ENCODE assay signal across 8 cellular contexts in the genomic region with DNA sequence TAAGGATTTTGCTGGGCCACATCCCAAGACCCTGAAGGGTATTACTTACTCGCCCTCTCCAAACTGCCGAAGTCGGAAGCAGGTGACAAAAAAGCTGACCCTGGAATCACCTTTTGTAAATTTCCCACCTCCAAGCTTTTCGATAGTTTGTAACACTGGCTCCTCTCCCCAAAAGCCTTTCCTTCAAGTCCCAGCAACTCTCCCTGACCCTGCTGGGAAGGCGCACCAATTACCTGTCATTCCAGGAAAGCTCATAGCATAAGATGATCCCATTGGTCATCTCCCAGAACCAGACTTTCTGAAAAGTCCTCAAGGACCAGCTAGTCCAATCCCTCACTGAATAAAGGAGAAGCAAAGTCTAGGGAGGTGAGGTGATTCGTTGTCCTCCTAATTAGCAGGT. TPM values are rescaled to one million over a fixed set of nuclear protein-coding genes. Genes with fewer than 3 reads are reported as not detected.
DNase-seq lines count a peak whose midpoint lies in the region; ATAC-seq and TF ChIP-seq lines count a peak whose summit lies in the region.
"Not testable (repeated sequence)": the region's sequence is repeated elsewhere in the genome, so short reads cannot be mapped to it uniquely, and the experiment has no call there.

No MANE protein-coding gene starts in this region.

- not testable (repeated sequence) for H2BK5ac ChIP-seq in IMR-90 (ENCODE audit: low read depth, low read length, poor library complexity, severe bottlenecking)

- H3K4me3 Mint-ChIP-seq in CD4-positive, alpha-beta memory T cell: peak overlapping the region; percentile 23 to 99 (median 98)
- H3K4me3 Mint-ChIP-seq in activated CD8-positive, alpha-beta memory T cell treated with anti-CD3 and anti-CD28 coated beads, Interleukin-2, amount 10 ng/mL, durations not matched to agents 7 days and 5 days: peak overlapping the region; percentile 98
- peak overlapping the region; percentile 98 for H3K4me3 Mint-ChIP-seq in nephron progenitor cell

- H3K4me3 ChIP-seq in CD4-positive, alpha-beta memory T cell (ENCODE audit: low read length in 2 of 2): peak overlapping the region in 1 of 2 donors; percentile 97
- not testable (repeated sequence) for H3K4me3 ChIP-seq in IMR-90 (ENCODE audit: insufficient read depth, low read depth, low read length)
- H3K4me3 ChIP-seq in OCI-LY3 (ENCODE audit: low read length) (peak overlapping the region; percentile 79), coronary artery (peak overlapping the region; percentile 86), iPS-15b (ENCODE audit: low read depth, low read length) (peak overlapping the region; percentile 57), stomach smooth muscle (ENCODE audit: low read length in 2 of 2) (peak overlapping the region; percentile 81 to 96)

- TF ChIP-seq CTCF in IMR-90 (conservative IDR thresholded peaks at IDR 0.05; ENCODE audit: low read depth, low read length); OCI-LY3 (IDR thresholded peaks at IDR 0.05; ENCODE audit: low read depth, low read length); coronary artery (IDR thresholded peaks at IDR 0.05); nephron progenitor cell (IDR thresholded peaks at IDR 0.05): not testable (repeated sequence)

- not testable (repeated sequence) for H2AK5ac ChIP-seq in IMR-90 (ENCODE audit: low read depth, low read length)

- H3K4me1 Mint-ChIP-seq in CD4-positive, alpha-beta memory T cell: peaks cover 11 to 31% (median 18%) of the 10 kb centered on the region in 4 donors
- H3K4me1 Mint-ChIP-seq in activated CD8-positive, alpha-beta memory T cell treated with anti-CD3 and anti-CD28 coated beads, Interleukin-2, amount 10 ng/mL, durations not matched to agents 7 days and 5 days: peaks cover 38% of the 10 kb centered on the region
- peaks cover 38% of the 10 kb centered on the region for H3K4me1 Mint-ChIP-seq in nephron progenitor cell

- not testable (repeated sequence) for H2AFZ ChIP-seq in IMR-90 (replicated peaks; ENCODE audit: low read length, poor library complexity); OCI-LY3 (ENCODE audit: low read depth, low read length)

- H3K4ac ChIP-seq in IMR-90 (ENCODE audit: low read depth, low read length): not testable (repeated sequence)

- CTCF ChIA-PET in CD4-positive, alpha-beta memory T cell (lab: Charles Lee; ENCODE audit: partially characterized antibody): interaction anchor here (0.6 kb wide), 1 partner anchor 1334 kb away, joined by 3 read pairs; no protein-coding TSS in a partner anchor
- CTCF ChIA-PET in IMR-90 (lab: Yijun Ruan, JAX): not testable (repeated sequence)
- CTCF ChIA-PET in activated CD8-positive, alpha-beta memory T cell treated with anti-CD3 and anti-CD28 coated beads, Interleukin-2, amount 10 ng/mL, durations not matched to agents 7 days and 5 days (lab: Charles Lee): interaction anchor here (1.0 to 1.8 kb wide), 2 partner anchors 226 to 277 kb away, joined by 3 to 5 read pairs; no protein-coding TSS in a partner anchor

- not testable (repeated sequence) for TF ChIP-seq RAD21 in IMR-90 (IDR thresholded peaks at IDR 0.05; ENCODE audit: low read length)

- not testable (repeated sequence) for H4K20me1 ChIP-seq in IMR-90 (ENCODE audit: insufficient read depth, low read length); OCI-LY3 (ENCODE audit: insufficient read depth, low read length)

- peak overlapping the region in 4 of 7 donors; percentile 6 to 98 (median 94) for H3K27ac Mint-ChIP-seq in CD4-positive, alpha-beta memory T cell
- H3K27ac Mint-ChIP-seq in activated CD8-positive, alpha-beta memory T cell treated with anti-CD3 and anti-CD28 coated beads, Interleukin-2, amount 10 ng/mL, durations not matched to agents 7 days and 5 days: peak overlapping the region; percentile 96
- H3K27ac Mint-ChIP-seq in nephron progenitor cell: not testable (repeated sequence)

- not testable (repeated sequence) for H2BK15ac ChIP-seq in IMR-90 (ENCODE audit: low read depth, low read length)

- not testable (repeated sequence) for H3K36me3 Mint-ChIP-seq in CD4-positive, alpha-beta memory T cell
- H3K36me3 Mint-ChIP-seq in activated CD8-positive, alpha-beta memory T cell treated with anti-CD3 and anti-CD28 coated beads, Interleukin-2, amount 10 ng/mL, durations not matched to agents 7 days and 5 days: peaks cover 12% of the 10 kb centered on the region
- H3K36me3 Mint-ChIP-seq in nephron progenitor cell (ENCODE audit: low read depth): peaks cover 15% of the 10 kb centered on the region

- H2AK9ac ChIP-seq in IMR-90 (replicated peaks; ENCODE audit: low read depth, low read length, poor library complexity): not testable (repeated sequence)

- dilution Hi-C loops in IMR-90 (cut with HindIII; ENCODE audit: low sequenced_read_pairs, unreplicated experiment): not testable (repeated sequence)

- 33% methylated on average over 1 of the region's 6 CpGs; no CpG with 5 or more reads in 1 of the 2 experiments for WGBS in IMR-90 (ENCODE audit: extremely low coverage in 2 of 2, insufficient read length in 1 of 2), 2 experiments

- H3K4me2 ChIP-seq in IMR-90 (ENCODE audit: low read depth, low read length) (peak overlapping the region; percentile 62; the same call in 1 of the 2 replicates), OCI-LY3 (ENCODE audit: low read length) (peak overlapping the region; percentile 72)

- not testable (repeated sequence) for H4K91ac ChIP-seq in IMR-90 (ENCODE audit: insufficient read depth, low read depth, low read length)

- not testable (repeated sequence) for H3K36me3 ChIP-seq in CD4-positive, alpha-beta memory T cell (ENCODE audit: insufficient read depth, low read length); IMR-90 (ENCODE audit: control insufficient read depth, insufficient read depth, low read length); OCI-LY3 (replicated peaks; ENCODE audit: low read depth, low read length); iPS-15b (ENCODE audit: control insufficient read depth, insufficient read depth, low read length); stomach smooth muscle (ENCODE audit: control insufficient read depth in 2 of 2, insufficient read depth in 2 of 2, low read length in 2 of 2)

- not testable (repeated sequence) for H4K8ac ChIP-seq in IMR-90 (ENCODE audit: low read depth in 2 of 2, low read length in 2 of 2)

- intact Hi-C loops in CD4-positive, alpha-beta memory T cell (cut with micrococcal nuclease): loop anchor here (2.0 to 10.0 kb wide), 3 partner anchors 254 to 1602 kb away; a partner anchor contains a TSS
- intact Hi-C loops in IMR-90 (cut with micrococcal nuclease): not testable (repeated sequence)

- POLR2A ChIA-PET in CD4-positive, alpha-beta memory T cell (lab: Charles Lee; ENCODE audit: partially characterized antibody); IMR-90 (lab: Charles Lee; ENCODE audit: unreplicated experiment): not testable (repeated sequence)

- H3K27me3 Mint-ChIP-seq in CD4-positive, alpha-beta memory T cell; activated CD8-positive, alpha-beta memory T cell treated with anti-CD3 and anti-CD28 coated beads, Interleukin-2, amount 10 ng/mL, durations not matched to agents 7 days and 5 days; nephron progenitor cell (ENCODE audit: low read depth, poor library complexity): not testable (repeated sequence)

- H2BK20ac ChIP-seq in IMR-90 (ENCODE audit: low read depth, low read length): not testable (repeated sequence)

- H3K4me1 ChIP-seq in CD4-positive, alpha-beta memory T cell (ENCODE audit: insufficient read depth, low read length): peaks cover 12% of the 10 kb centered on the region
- H3K4me1 ChIP-seq in IMR-90 (ENCODE audit: control insufficient read depth, insufficient read depth, low read length); OCI-LY3 (ENCODE audit: low read length); iPS-15b (ENCODE audit: control insufficient read depth, insufficient read depth, low read length); stomach smooth muscle (ENCODE audit: control insufficient read depth, insufficient read depth, low read length): not testable (repeated sequence)

- H3K23ac ChIP-seq in IMR-90 (ENCODE audit: low read depth, low read length): not testable (repeated sequence)

- not testable (repeated sequence) for H3K27me3 ChIP-seq in CD4-positive, alpha-beta memory T cell (ENCODE audit: insufficient read depth, low read length); IMR-90 (ENCODE audit: control insufficient read depth, insufficient read depth, low read length); OCI-LY3 (ENCODE audit: low read depth, low read length); iPS-15b (ENCODE audit: control insufficient read depth, insufficient read depth, low read length); stomach smooth muscle (ENCODE audit: control insufficient read depth in 1 of 2, insufficient read depth in 2 of 2, low read length in 2 of 2)

- H3K79me2 ChIP-seq in OCI-LY3 (ENCODE audit: low read length): peaks cover 36% of the 10 kb centered on the region

- not testable (repeated sequence) for BruUV-seq in IMR-90 (replicated peaks; lab: Mats Ljungman, UMichigan)

- in situ Hi-C loops in IMR-90 (cut with MboI; ENCODE audit: low sequenced_read_pairs): not testable (repeated sequence)

- not testable (repeated sequence) for H3K27ac ChIP-seq in CD4-positive, alpha-beta memory T cell (ENCODE audit: low read depth, low read length); IMR-90 (ENCODE audit: insufficient read depth, low read length); OCI-LY3 (ENCODE audit: low read length); coronary artery; stomach smooth muscle (ENCODE audit: low read length)

- H4K5ac ChIP-seq in IMR-90 (ENCODE audit: low read depth, low read length): not testable (repeated sequence)

- not testable (repeated sequence) for H3K9me3 ChIP-seq in CD4-positive, alpha-beta memory T cell (ENCODE audit: control insufficient read depth in 1 of 2, low read length in 2 of 2); IMR-90 (ENCODE audit: control insufficient read depth, insufficient read depth, low read length); OCI-LY3 (ENCODE audit: insufficient read depth, low read length); iPS-15b (ENCODE audit: control insufficient read depth, insufficient read depth, low read length); stomach smooth muscle (ENCODE audit: control insufficient read depth in 2 of 2, low read length in 2 of 2)

- not testable (repeated sequence) for H3K9me3 Mint-ChIP-seq in CD4-positive, alpha-beta memory T cell; activated CD8-positive, alpha-beta memory T cell treated with anti-CD3 and anti-CD28 coated beads, Interleukin-2, amount 10 ng/mL, durations not matched to agents 7 days and 5 days (ENCODE audit: low read depth); nephron progenitor cell

- not testable (repeated sequence) for ATAC-seq in IMR-90 (ENCODE audit: low read depth); activated CD8-positive, alpha-beta memory T cell treated with anti-CD3 and anti-CD28 coated beads, Interleukin-2, amount 10 ng/mL, durations not matched to agents 7 days and 5 days

- not testable (repeated sequence) for H3K79me1 ChIP-seq in IMR-90 (ENCODE audit: low read depth in 1 of 2, low read length in 2 of 2)

- not testable (repeated sequence) for H3K9ac ChIP-seq in IMR-90 (ENCODE audit: low read depth, low read length); iPS-15b (ENCODE audit: low read depth, low read length)
- H3K9ac ChIP-seq in OCI-LY3 (ENCODE audit: low read length) (peak overlapping the region; percentile 79), stomach smooth muscle (ENCODE audit: low read length in 2 of 2) (peak overlapping the region in 1 of 2 donors; percentile 91)

- not testable (repeated sequence) for H3K9me1 ChIP-seq in IMR-90 (ENCODE audit: insufficient read depth, low read length)

- DNase-seq in CD4-positive, alpha-beta memory T cell: peak in 2 of 5 donors; percentile 2 to 6
- not testable (repeated sequence) for DNase-seq in IMR-90; activated CD8-positive, alpha-beta memory T cell treated with anti-CD3 and anti-CD28 coated beads, Interleukin-2, amount 10 ng/mL, durations not matched to agents 7 days and 5 days; coronary artery (ENCODE audit: low spot score); nephron progenitor cell

- H3K14ac ChIP-seq in IMR-90 (replicated peaks; ENCODE audit: low read depth, low read length): not testable (repeated sequence)

- TF ChIP-seq POLR2A in IMR-90 (IDR thresholded peaks at IDR 0.05; ENCODE audit: low read depth, low read length): not testable (repeated sequence)

- H2BK120ac ChIP-seq in IMR-90 (ENCODE audit: low read depth, low read length): not testable (repeated sequence)

- H3K56ac ChIP-seq in IMR-90 (ENCODE audit: extremely low read depth, insufficient read depth, low read length): not testable (repeated sequence)

- H3K18ac ChIP-seq in IMR-90 (ENCODE audit: low read depth, low read length): not testable (repeated sequence)

RNA-seq across cellular contexts. Expression of a gene that starts 0.7 kb away (rescaled TPM):
- total RNA-seq in CD4-positive, alpha-beta memory T cell: 10 to 100 TPM; 41.6 to 45.8 TPM
- 10 to 100 TPM in 1 of 2 donors, 1 to 10 TPM in 1; 5.1 to 18.0 TPM for polyA plus RNA-seq in CD4-positive, alpha-beta memory T cell
- 9.7 and 10.8 TPM in 2 replicates for total RNA-seq in IMR-90 (2012; rRNA removed)
- 17.6 and 20.0 TPM in 2 replicates for polyA plus RNA-seq in IMR-90 (2012; rRNA removed)
- polyA plus RNA-seq in IMR-90 (2012; cell fraction: cytosol; rRNA removed): 6.1 and 6.5 TPM in 2 replicates
- 117 and 186 TPM in 2 replicates for polyA plus RNA-seq in IMR-90 (2012; cell fraction: nucleus; rRNA removed; ENCODE audit: low replicate concordance)
- 100 to 1,000 TPM; 176 to 240 TPM for total RNA-seq in activated CD8-positive, alpha-beta memory T cell treated with anti-CD3 and anti-CD28 coated beads, Interleukin-2, amount 10 ng/mL, durations not matched to agents 7 days and 5 days
